Comparison of ENCODE assay signal across 8 cellular contexts in the genomic region with DNA sequence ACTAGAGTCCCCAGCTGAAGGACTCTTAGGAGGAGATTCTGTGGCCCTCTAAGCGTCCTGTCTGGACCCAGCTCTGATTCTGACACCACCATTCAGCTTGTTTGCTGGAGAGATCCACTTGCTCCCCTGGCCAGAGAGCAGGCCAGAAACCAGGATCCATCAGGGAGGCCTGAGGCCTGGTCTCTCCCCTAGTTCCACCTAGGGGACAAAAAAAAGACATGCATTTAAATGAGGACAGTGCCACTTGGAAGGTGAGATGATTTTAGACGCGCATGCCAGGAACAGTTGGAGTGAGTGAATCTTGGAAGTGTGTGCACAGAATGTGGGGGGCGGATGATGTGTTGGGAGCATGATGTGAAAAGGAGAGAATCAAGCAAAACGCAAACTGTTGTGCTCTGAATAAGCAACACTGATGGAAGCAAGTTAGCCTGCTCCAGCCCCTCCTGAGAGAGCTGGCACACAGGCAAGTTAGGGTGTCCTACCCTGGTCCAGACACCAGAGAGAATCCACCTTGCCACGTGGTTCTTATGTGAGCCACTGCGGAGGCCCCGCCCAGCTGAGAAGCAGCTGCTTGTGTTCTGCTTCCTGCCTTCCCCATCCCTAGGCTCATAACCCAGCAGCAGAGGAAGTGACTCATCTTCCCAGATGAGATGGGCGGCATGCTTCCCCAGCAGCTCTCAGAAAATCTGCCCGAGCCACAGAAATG. TPM values are rescaled to one million over a fixed set of nuclear protein-coding genes. Genes with fewer than 3 reads are reported as not detected.
DNase-seq lines count a peak whose midpoint lies in the region; ATAC-seq, FAIRE-seq and TF ChIP-seq lines count a peak whose summit lies in the region.

No MANE protein-coding gene starts in this region.

- 0 out of 2 replicates have a peak, but pooled peaks have one; percentile 8 for TF ChIP-seq POLR2A in A549 (IDR thresholded peaks at IDR 0.05; ENCODE audit: low read length)

- no peaks in the 10 kb centered on the region for H3K36me3 ChIP-seq in SK-N-MC (ENCODE audit: insufficient read depth, low read length)

- TF ChIP-seq RAD21 in A549 (conservative IDR thresholded peaks at IDR 0.05 in 1 of 2, IDR thresholded peaks at IDR 0.05 in 1 of 2), result no peak

- FAIRE-seq in A549 (lab: Jason Lieb, UNC), result no peak

- 39% methylated on average over 10 of the region's 10 CpGs for whole genome bisulfite sequencing in A549 (ENCODE audit: missing lambda C conversion rate)

- H3K27ac ChIP-seq in A549, result peak overlapping the region; percentile 63 to 77
- no peak overlapping the region for H3K27ac ChIP-seq in SK-N-MC

- CTCF ChIA-PET in A549 (lab: Yijun Ruan, JAX), result interaction anchor here (0.9 to 11.5 kb wide), 16 partner anchors 12 to 216 kb away, joined by 3 to 445 read pairs (median 9); a partner anchor contains a TSS

- peak overlapping the region; percentile 61 for H3K4me2 ChIP-seq in A549

- no peak for TF ChIP-seq CTCF in A549 (IDR thresholded peaks at IDR 0.05)

- H3K9me3 ChIP-seq in A549, result no peaks in the 10 kb centered on the region
- no peaks in the 10 kb centered on the region for H3K9me3 ChIP-seq in SK-N-MC (ENCODE audit: low read depth, low read length)

- TF ChIP-seq EP300 in A549 (IDR thresholded peaks at IDR 0.05), result no peak

- POLR2A ChIA-PET in A549 (lab: Yijun Ruan, JAX), result interaction anchor here (1.1 kb wide), 1 partner anchor 62 kb away, joined by 3 read pairs; no protein-coding TSS in a partner anchor

- DNase-seq in A549 (ENCODE audit: low read depth in 1 of 2, low spot score in 1 of 2), result peak; percentile 83 to 93
- peak; percentile 77 for DNase-seq in HS-27A (ENCODE audit: low read depth)
- peak; percentile 24 for DNase-seq in SK-N-MC (ENCODE audit: low read depth, low spot score)
- DNase-seq in activated naive CD4-positive, alpha-beta T cell (lab: John Stamatoyannopoulos, UW), result peak; percentile 12 to 64 (median 32)
- peak; percentile 61 for DNase-seq in globus pallidus (ENCODE audit: low spot score)
- DNase-seq in posterior cingulate gyrus, result peak; percentile 35 to 97 (median 80)
- DNase-seq in ureter (ENCODE audit: low spot score), result peak; percentile 76

- ATAC-seq in A549 (peak; percentile 82 to 87), GM18868 (IDR thresholded peaks at IDR 0.05; ENCODE audit: unreplicated experiment) (peak; percentile 72)

- H3K4me3 ChIP-seq in A549 (no peak overlapping the region), SK-N-MC (no peak overlapping the region)

- no peak overlapping the region for H3K9ac ChIP-seq in SK-N-MC (ENCODE audit: insufficient read length)

- intact Hi-C loops in posterior cingulate gyrus (cut with DNase I), result loop anchor here (5.0 kb wide), 2 partner anchors 121 to 216 kb away; no protein-coding TSS in a partner anchor

- H3K4me1 ChIP-seq in A549, result peaks cover 11% of the 10 kb centered on the region

TF ChIP-seq in A549, 52 proteins besides CTCF, POLR2A, EP300 and RAD21:
- no peak for TF ChIP-seq KDM5A (IDR thresholded peaks at IDR 0.05)
- no peak for TF ChIP-seq HOXB13 (CRISPR knock-in tag; IDR thresholded peaks at IDR 0.05; ENCODE audit: low read depth)
- TF ChIP-seq NPAS2 (CRISPR knock-in tag; IDR thresholded peaks at IDR 0.05; ENCODE audit: borderline replicate concordance), result no peak
- TF ChIP-seq, protein P1, sequence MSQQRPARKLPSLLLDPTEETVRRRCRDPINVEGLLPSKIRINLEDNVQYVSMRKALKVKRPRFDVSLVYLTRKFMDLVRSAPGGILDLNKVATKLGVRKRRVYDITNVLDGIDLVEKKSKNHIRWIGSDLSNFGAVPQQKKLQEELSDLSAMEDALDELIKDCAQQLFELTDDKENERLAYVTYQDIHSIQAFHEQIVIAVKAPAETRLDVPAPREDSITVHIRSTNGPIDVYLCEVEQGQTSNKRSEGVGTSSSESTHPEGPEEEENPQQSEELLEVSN (IDR thresholded peaks at IDR 0.05; ENCODE audit: borderline replicate concordance, low read depth), result no peak; the same call in 1 of the 2 replicates
- TF ChIP-seq ESRRA (IDR thresholded peaks at IDR 0.05; ENCODE audit: borderline replicate concordance, low read length), result no peak
- TF ChIP-seq, protein P2, sequence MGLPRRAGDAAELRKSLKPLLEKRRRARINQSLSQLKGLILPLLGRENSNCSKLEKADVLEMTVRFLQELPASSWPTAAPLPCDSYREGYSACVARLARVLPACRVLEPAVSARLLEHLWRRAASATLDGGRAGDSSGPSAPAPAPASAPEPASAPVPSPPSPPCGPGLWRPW (IDR thresholded peaks at IDR 0.05), result no peak
- TF ChIP-seq CHD4 (IDR thresholded peaks at IDR 0.05; ENCODE audit: borderline replicate concordance), result no peak
- no peak for TF ChIP-seq NFE2L2 (conservative IDR thresholded peaks at IDR 0.05; ENCODE audit: low read length)
- TF ChIP-seq CBX8 (IDR thresholded peaks at IDR 0.05), result no peak
- no peak for TF ChIP-seq JUNB (IDR thresholded peaks at IDR 0.05)
- no peak for TF ChIP-seq RCOR1 (IDR thresholded peaks at IDR 0.05; ENCODE audit: low read depth, low read length)
- TF ChIP-seq, protein P3, sequence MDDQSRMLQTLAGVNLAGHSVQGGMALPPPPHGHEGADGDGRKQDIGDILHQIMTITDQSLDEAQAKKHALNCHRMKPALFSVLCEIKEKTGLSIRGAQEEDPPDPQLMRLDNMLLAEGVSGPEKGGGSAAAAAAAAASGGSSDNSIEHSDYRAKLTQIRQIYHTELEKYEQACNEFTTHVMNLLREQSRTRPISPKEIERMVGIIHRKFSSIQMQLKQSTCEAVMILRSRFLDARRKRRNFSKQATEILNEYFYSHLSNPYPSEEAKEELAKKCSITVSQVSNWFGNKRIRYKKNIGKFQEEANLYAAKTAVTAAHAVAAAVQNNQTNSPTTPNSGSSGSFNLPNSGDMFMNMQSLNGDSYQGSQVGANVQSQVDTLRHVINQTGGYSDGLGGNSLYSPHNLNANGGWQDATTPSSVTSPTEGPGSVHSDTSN (IDR thresholded peaks at IDR 0.05), result no peak
- TF ChIP-seq, protein P4, sequence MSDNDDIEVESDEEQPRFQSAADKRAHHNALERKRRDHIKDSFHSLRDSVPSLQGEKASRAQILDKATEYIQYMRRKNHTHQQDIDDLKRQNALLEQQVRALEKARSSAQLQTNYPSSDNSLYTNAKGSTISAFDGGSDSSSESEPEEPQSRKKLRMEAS (IDR thresholded peaks at IDR 0.05), result peak; percentile 93
- TF ChIP-seq, protein P5, sequence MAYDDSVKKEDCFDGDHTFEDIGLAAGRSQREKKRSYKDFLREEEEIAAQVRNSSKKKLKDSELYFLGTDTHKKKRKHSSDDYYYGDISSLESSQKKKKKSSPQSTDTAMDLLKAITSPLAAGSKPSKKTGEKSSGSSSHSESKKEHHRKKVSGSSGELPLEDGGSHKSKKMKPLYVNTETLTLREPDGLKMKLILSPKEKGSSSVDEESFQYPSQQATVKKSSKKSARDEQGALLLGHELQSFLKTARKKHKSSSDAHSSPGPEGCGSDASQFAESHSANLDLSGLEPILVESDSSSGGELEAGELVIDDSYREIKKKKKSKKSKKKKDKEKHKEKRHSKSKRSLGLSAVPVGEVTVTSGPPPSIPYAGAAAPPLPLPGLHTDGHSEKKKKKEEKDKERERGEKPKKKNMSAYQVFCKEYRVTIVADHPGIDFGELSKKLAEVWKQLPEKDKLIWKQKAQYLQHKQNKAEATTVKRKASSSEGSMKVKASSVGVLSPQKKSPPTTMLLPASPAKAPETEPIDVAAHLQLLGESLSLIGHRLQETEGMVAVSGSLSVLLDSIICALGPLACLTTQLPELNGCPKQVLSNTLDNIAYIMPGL (CRISPR knock-in tag; IDR thresholded peaks at IDR 0.05; ENCODE audit: borderline replicate concordance), result no peak
- no peak for TF ChIP-seq FOSL2 (IDR thresholded peaks at IDR 0.05)
- TF ChIP-seq FOSL2 (CRISPR knock-in tag; IDR thresholded peaks at IDR 0.05), result peak; percentile 80
- TF ChIP-seq, protein P6, sequence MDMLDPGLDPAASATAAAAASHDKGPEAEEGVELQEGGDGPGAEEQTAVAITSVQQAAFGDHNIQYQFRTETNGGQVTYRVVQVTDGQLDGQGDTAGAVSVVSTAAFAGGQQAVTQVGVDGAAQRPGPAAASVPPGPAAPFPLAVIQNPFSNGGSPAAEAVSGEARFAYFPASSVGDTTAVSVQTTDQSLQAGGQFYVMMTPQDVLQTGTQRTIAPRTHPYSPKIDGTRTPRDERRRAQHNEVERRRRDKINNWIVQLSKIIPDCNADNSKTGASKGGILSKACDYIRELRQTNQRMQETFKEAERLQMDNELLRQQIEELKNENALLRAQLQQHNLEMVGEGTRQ (IDR thresholded peaks at IDR 0.05), result peak; percentile 47; the same call in 1 of the 2 replicates
- no peak for TF ChIP-seq MAZ (IDR thresholded peaks at IDR 0.05; ENCODE audit: borderline replicate concordance, low read depth, low read length)
- no peak for TF ChIP-seq EHMT2 (IDR thresholded peaks at IDR 0.05; ENCODE audit: low read depth)
- no peak for TF ChIP-seq MYC (IDR thresholded peaks at IDR 0.05; ENCODE audit: borderline replicate concordance, low read length)
- TF ChIP-seq ZC3H11A (IDR thresholded peaks at IDR 0.05), result no peak
- TF ChIP-seq HOXB5 (CRISPR knock-in tag; IDR thresholded peaks at IDR 0.05), result no peak
- no peak for TF ChIP-seq RNF2 (IDR thresholded peaks at IDR 0.05; ENCODE audit: borderline replicate concordance, low read depth)
- TF ChIP-seq ZSCAN20 (CRISPR knock-in tag; IDR thresholded peaks at IDR 0.05), result no peak
TF ChIP-seq in A549: peak in this region for 3.

RNA-seq across cellular contexts. Expression of a gene that starts 8.0 kb away (rescaled TPM):
- polyA plus RNA-seq in A549 (2011; rRNA removed) (4.6 and 4.9 TPM in 2 replicates), A549 (2017; fragmentation: RNase III; extraction: RNeasy Plus Mini Kit Qiagen cat#74134 plus additional on column Dnase treatment) (4.5 to 6.9 TPM (median 5.2 TPM) in 3 replicates)
- polyA plus RNA-seq in A549 (2012; cell fraction: cytosol; rRNA removed), result 3.3 and 5.5 TPM in 2 replicates
- polyA plus RNA-seq in A549 (2012; cell fraction: nucleus; rRNA removed), result 10.9 and 15.2 TPM in 2 replicates
- 4.3 and 9.0 TPM in 2 replicates for polyA minus RNA-seq in A549 (2011; rRNA and poly(A)+ RNA removed)
- total RNA-seq in ureter, result 48.4 TPM

RNA-seq across cellular contexts. Expression of a gene that starts 46.2 kb away (rescaled TPM):
- polyA plus RNA-seq in A549 (2011; rRNA removed) (0.01 TPM in 1 of 2 replicates, not detected in the other), A549 (2017; fragmentation: RNase III; extraction: RNeasy Plus Mini Kit Qiagen cat#74134 plus additional on column Dnase treatment) (not detected in 3 replicates)
- polyA plus RNA-seq in A549 (2012; cell fraction: cytosol; rRNA removed), result 0.03 TPM in 1 of 2 replicates, not detected in the other
- polyA plus RNA-seq in A549 (2012; cell fraction: nucleus; rRNA removed), result 0.04 and 0.07 TPM in 2 replicates
- polyA minus RNA-seq in A549 (2011; rRNA and poly(A)+ RNA removed), result not detected in 2 replicates
- total RNA-seq in ureter, result not detected

Comparison
In these comparisons a context has a peak if more than half of its experiments do, and no peak if none do; other contexts are left out.
1. DNase-seq: peak in every context shown above with its lines; median percentile 88 in A549; 80 in posterior cingulate gyrus; 77 in HS-27A; 76 in ureter; 61 in globus pallidus; 32 in activated naive CD4-positive, alpha-beta T cell; 24 in SK-N-MC.